1 cellular context compared by ENCODE assay signal in the genomic region with DNA sequence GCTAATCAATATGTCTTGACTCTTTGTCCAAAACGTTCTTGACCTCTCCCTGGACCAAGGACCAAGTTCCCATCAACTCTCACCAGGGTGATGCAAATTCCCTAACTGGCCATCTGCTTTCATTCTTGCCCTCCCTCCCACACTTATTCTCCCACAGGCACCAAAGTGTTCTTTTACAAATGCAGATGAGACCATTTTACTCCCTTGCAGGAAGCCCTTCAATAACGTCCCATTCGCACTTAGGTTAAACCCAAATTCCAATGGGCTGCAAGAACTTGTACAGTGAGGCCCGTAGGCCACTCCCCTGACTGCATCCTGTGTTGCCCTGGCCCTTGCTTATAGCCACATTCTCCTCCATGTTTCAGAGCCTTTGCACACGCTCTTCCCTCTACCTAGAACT.
TF ChIP-seq lines count a peak whose summit lies in the region.

No MANE protein-coding gene starts in this region.

TF ChIP-seq in WTC11, 78 proteins besides CTCF, POLR2A, EP300 and RAD21 (continues in another document):
- TF ChIP-seq AFF4 (CRISPR knock-in tag; IDR thresholded peaks at IDR 0.05; ENCODE audit: borderline replicate concordance) = peak; percentile 20; the same call in 1 of the 2 replicates
- no peak for TF ChIP-seq NFE2L1 (CRISPR knock-in tag; IDR thresholded peaks at IDR 0.05)
- TF ChIP-seq, protein P1, sequence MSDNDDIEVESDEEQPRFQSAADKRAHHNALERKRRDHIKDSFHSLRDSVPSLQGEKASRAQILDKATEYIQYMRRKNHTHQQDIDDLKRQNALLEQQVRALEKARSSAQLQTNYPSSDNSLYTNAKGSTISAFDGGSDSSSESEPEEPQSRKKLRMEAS (CRISPR knock-in tag; IDR thresholded peaks at IDR 0.05) = peak; percentile 57; the same call in 1 of the 2 replicates
- no peak for TF ChIP-seq NFATC4 (CRISPR knock-in tag; IDR thresholded peaks at IDR 0.05)
- peak; percentile 95; the same call in 1 of the 2 replicates for TF ChIP-seq TEAD1 (CRISPR knock-in tag; IDR thresholded peaks at IDR 0.05)
- no peak for TF ChIP-seq ZNF138 (CRISPR knock-in tag; conservative IDR thresholded peaks at IDR 0.05)
- peak; percentile 61; the same call in 1 of the 2 replicates for TF ChIP-seq ZMAT4 (CRISPR knock-in tag; IDR thresholded peaks at IDR 0.05)
- TF ChIP-seq ZNF512 (CRISPR knock-in tag; IDR thresholded peaks at IDR 0.05; ENCODE audit: borderline replicate concordance) = no peak
- no peak for TF ChIP-seq NR3C1 (CRISPR knock-in tag; conservative IDR thresholded peaks at IDR 0.05; ENCODE audit: low read depth)
- TF ChIP-seq FOXP4 (CRISPR knock-in tag; IDR thresholded peaks at IDR 0.05) = no peak
- TF ChIP-seq FOXK1 (CRISPR knock-in tag; IDR thresholded peaks at IDR 0.05) = 0 out of 2 replicates have a peak, but pooled peaks have one; percentile 35
- TF ChIP-seq PRDM15 (CRISPR knock-in tag; IDR thresholded peaks at IDR 0.05) = no peak
- TF ChIP-seq ZNF121 (CRISPR knock-in tag; IDR thresholded peaks at IDR 0.05) = peak; percentile 74; the same call in 1 of the 2 replicates
- no peak for TF ChIP-seq SOX15 (CRISPR knock-in tag; IDR thresholded peaks at IDR 0.05)
- no peak for TF ChIP-seq RELA (CRISPR knock-in tag; IDR thresholded peaks at IDR 0.05; ENCODE audit: borderline replicate concordance)
- TF ChIP-seq, protein P2, sequence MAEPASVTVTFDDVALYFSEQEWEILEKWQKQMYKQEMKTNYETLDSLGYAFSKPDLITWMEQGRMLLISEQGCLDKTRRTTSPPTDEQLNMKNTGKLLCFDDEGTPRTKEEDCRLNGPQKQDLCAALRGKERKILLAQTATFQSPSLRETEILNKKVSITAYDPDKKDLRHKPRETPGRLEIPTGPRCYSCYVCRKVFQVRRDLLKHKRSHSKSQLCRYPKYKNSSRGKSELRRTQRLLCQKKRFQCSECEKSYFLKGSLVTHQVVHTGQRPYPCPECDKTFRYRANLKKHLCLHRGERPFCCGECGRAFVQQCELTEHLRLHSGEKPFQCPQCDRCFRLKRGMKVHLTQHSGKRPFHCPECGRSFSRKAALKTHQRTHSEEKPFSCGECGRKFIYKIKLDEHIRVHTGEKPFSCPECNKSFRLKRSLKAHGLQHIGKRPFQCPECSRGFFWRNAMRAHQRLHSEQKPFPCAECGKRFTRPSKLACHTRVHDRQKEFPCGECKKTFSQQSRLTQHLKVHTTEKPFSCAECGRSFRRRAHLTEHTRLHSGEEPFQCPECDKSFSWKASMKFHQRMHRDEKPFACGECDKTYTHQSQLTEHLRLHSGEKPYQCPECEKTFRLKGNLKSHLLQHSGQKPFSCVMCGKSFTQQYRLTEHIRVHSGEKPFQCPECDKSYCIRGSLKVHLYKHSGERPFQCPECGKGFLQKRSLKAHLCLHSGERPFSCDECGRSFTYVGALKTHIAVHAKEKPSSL (CRISPR knock-in tag; conservative IDR thresholded peaks at IDR 0.05) = no peak
- no peak for TF ChIP-seq ZSCAN18 (CRISPR knock-in tag; IDR thresholded peaks at IDR 0.05)
- TF ChIP-seq IRF2 (CRISPR knock-in tag; IDR thresholded peaks at IDR 0.05; ENCODE audit: borderline replicate concordance, low read depth) = no peak
- no peak for TF ChIP-seq NFYB (CRISPR knock-in tag; conservative IDR thresholded peaks at IDR 0.05; ENCODE audit: low read depth)
- no peak for TF ChIP-seq GRHL2 (CRISPR knock-in tag; IDR thresholded peaks at IDR 0.05; ENCODE audit: insufficient replicate concordance, severe bottlenecking)
- TF ChIP-seq ZBTB21 (CRISPR knock-in tag; IDR thresholded peaks at IDR 0.05; ENCODE audit: borderline replicate concordance) = no peak
- TF ChIP-seq JUN (CRISPR knock-in tag; IDR thresholded peaks at IDR 0.05) = no peak
- TF ChIP-seq, protein P3, sequence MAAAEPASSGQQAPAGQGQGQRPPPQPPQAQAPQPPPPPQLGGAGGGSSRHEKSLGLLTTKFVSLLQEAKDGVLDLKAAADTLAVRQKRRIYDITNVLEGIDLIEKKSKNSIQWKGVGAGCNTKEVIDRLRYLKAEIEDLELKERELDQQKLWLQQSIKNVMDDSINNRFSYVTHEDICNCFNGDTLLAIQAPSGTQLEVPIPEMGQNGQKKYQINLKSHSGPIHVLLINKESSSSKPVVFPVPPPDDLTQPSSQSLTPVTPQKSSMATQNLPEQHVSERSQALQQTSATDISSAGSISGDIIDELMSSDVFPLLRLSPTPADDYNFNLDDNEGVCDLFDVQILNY (CRISPR knock-in tag; IDR thresholded peaks at IDR 0.05) = no peak
- no peak for TF ChIP-seq ZNF263 (CRISPR knock-in tag; IDR thresholded peaks at IDR 0.05; ENCODE audit: low read depth)
- TF ChIP-seq PRRX2 (CRISPR knock-in tag; IDR thresholded peaks at IDR 0.05) = no peak
- TF ChIP-seq STAT6 (CRISPR knock-in tag; conservative IDR thresholded peaks at IDR 0.05; ENCODE audit: low read depth) = no peak
- TF ChIP-seq, protein P4, sequence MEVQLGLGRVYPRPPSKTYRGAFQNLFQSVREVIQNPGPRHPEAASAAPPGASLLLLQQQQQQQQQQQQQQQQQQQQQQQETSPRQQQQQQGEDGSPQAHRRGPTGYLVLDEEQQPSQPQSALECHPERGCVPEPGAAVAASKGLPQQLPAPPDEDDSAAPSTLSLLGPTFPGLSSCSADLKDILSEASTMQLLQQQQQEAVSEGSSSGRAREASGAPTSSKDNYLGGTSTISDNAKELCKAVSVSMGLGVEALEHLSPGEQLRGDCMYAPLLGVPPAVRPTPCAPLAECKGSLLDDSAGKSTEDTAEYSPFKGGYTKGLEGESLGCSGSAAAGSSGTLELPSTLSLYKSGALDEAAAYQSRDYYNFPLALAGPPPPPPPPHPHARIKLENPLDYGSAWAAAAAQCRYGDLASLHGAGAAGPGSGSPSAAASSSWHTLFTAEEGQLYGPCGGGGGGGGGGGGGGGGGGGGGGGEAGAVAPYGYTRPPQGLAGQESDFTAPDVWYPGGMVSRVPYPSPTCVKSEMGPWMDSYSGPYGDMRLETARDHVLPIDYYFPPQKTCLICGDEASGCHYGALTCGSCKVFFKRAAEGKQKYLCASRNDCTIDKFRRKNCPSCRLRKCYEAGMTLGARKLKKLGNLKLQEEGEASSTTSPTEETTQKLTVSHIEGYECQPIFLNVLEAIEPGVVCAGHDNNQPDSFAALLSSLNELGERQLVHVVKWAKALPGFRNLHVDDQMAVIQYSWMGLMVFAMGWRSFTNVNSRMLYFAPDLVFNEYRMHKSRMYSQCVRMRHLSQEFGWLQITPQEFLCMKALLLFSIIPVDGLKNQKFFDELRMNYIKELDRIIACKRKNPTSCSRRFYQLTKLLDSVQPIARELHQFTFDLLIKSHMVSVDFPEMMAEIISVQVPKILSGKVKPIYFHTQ (CRISPR knock-in tag; IDR thresholded peaks at IDR 0.05) = no peak
